9 cellular contexts compared by ENCODE assay signal in genomic region chr3:9891072-9891622, GRCh38. TPM values are rescaled to one million over a fixed set of nuclear protein-coding genes. Genes with fewer than 3 reads are reported as not detected.
DNase-seq lines count a peak whose midpoint lies in the region; ATAC-seq and TF ChIP-seq lines count a peak whose summit lies in the region.
"Had no signal": no experiment of that assay in that cellular context is flagged by ENCODE, and none has a peak within 500 bp of the region (broad histone marks: within the 10 kb centered on the region; RNA-seq: fewer than 3 reads in every experiment).

No MANE protein-coding gene starts in this region.

- CTCF ChIA-PET in IMR-90 (lab: Yijun Ruan, JAX) = interaction anchor here (1.0 kb wide), 1 partner anchor 55 kb away, joined by 3 read pairs; no protein-coding TSS in a partner anchor

- peak overlapping the region; percentile 81 for H3K56ac ChIP-seq in IMR-90 (ENCODE audit: extremely low read depth, insufficient read depth, low read length)

- TF ChIP-seq RAD21 in IMR-90 (IDR thresholded peaks at IDR 0.05; ENCODE audit: low read length) = no peak

- H3K4me1 ChIP-seq in IMR-90 (ENCODE audit: control insufficient read depth, insufficient read depth, low read length) = peaks cover 2% of the 10 kb centered on the region; the same call in 1 of the 2 replicates

- H3K27me3 Mint-ChIP-seq in chondrocyte (ENCODE audit: low read depth) (no peaks in the 10 kb centered on the region), naive B cell (no peaks in the 10 kb centered on the region)

- no peak overlapping the region for H2BK15ac ChIP-seq in IMR-90 (ENCODE audit: low read depth, low read length)

- peak overlapping the region; percentile 88 for H3K4me3 ChIP-seq in AG10803 (ENCODE audit: low read length)
- peak overlapping the region; percentile 79 for H3K4me3 ChIP-seq in IMR-90 (ENCODE audit: insufficient read depth, low read depth, low read length)

- H3K9me3 ChIP-seq in IMR-90 (ENCODE audit: control insufficient read depth, insufficient read depth, low read length) = no peaks in the 10 kb centered on the region

- H2AFZ ChIP-seq in IMR-90 (replicated peaks; ENCODE audit: low read length, poor library complexity) = peak overlapping the region; percentile 100

- H4K8ac ChIP-seq in IMR-90 (ENCODE audit: low read depth in 2 of 2, low read length in 2 of 2) = peak overlapping the region; percentile 96 to 98

- H3K4me2 ChIP-seq in IMR-90 (ENCODE audit: low read depth, low read length) = peak overlapping the region; percentile 93

- 0 out of 2 replicates have a peak, but pooled peaks cover 6% of the 10 kb centered on the region for H3K9me1 ChIP-seq in IMR-90 (ENCODE audit: insufficient read depth, low read length)

- dilution Hi-C loops in IMR-90 (cut with HindIII; ENCODE audit: low sequenced_read_pairs, unreplicated experiment) = no loop called here

- H3K4me3 Mint-ChIP-seq in chondrocyte (ENCODE audit: unreplicated experiment) (peak overlapping the region; percentile 97), naive B cell (peak overlapping the region; percentile 89 to 100 (median 98))

- H2AK9ac ChIP-seq in IMR-90 (replicated peaks; ENCODE audit: low read depth, low read length, poor library complexity) = peak overlapping the region; percentile 99

- no peak overlapping the region for H2BK20ac ChIP-seq in IMR-90 (ENCODE audit: low read depth, low read length)

- H3K79me1 ChIP-seq in IMR-90 (ENCODE audit: low read depth in 1 of 2, low read length in 2 of 2) = peaks cover 26 to 39% of the 10 kb centered on the region in 2 experiments

- peak overlapping the region; percentile 97 for H2BK5ac ChIP-seq in IMR-90 (ENCODE audit: low read depth, low read length, poor library complexity, severe bottlenecking)

- peak overlapping the region; percentile 97 for H3K4ac ChIP-seq in IMR-90 (ENCODE audit: low read depth, low read length)

- H4K20me1 ChIP-seq in IMR-90 (ENCODE audit: insufficient read depth, low read length) = no peaks in the 10 kb centered on the region; the same call in 1 of the 2 replicates

- H4K91ac ChIP-seq in IMR-90 (ENCODE audit: insufficient read depth, low read depth, low read length) = peak overlapping the region; percentile 83

- H3K36me3 ChIP-seq in IMR-90 (ENCODE audit: control insufficient read depth, insufficient read depth, low read length) = peaks cover 15% of the 10 kb centered on the region

- peak overlapping the region; percentile 97 for H3K27ac ChIP-seq in IMR-90 (ENCODE audit: insufficient read depth, low read length)

- no peaks in the 10 kb centered on the region for H3K27me3 ChIP-seq in IMR-90 (ENCODE audit: control insufficient read depth, insufficient read depth, low read length)

- H2BK120ac ChIP-seq in IMR-90 (ENCODE audit: low read depth, low read length) = no peak overlapping the region

- TF ChIP-seq CTCF in AG10803 (conservative IDR thresholded peaks at IDR 0.05; ENCODE audit: low read length) (no peak), IMR-90 (conservative IDR thresholded peaks at IDR 0.05; ENCODE audit: low read depth, low read length) (no peak), chondrocyte (IDR thresholded peaks at IDR 0.05) (no peak)

- H3K23ac ChIP-seq in IMR-90 (ENCODE audit: low read depth, low read length) = peak overlapping the region; percentile 96; the same call in 1 of the 2 replicates

- intact Hi-C loops in IMR-90 (cut with micrococcal nuclease) = loop anchor here (2.0 kb wide), 1 partner anchor 42 kb away; no protein-coding TSS in a partner anchor

- H3K4me1 Mint-ChIP-seq in chondrocyte (ENCODE audit: low read depth) = peaks cover 37% of the 10 kb centered on the region
- H3K4me1 Mint-ChIP-seq in naive B cell = peaks cover 36 to 52% (median 43%) of the 10 kb centered on the region in 3 donors

- peak overlapping the region; percentile 99 for H3K14ac ChIP-seq in IMR-90 (replicated peaks; ENCODE audit: low read depth, low read length)

- H3K9me3 Mint-ChIP-seq in chondrocyte (ENCODE audit: low read depth) (no peaks in the 10 kb centered on the region), naive B cell (peaks cover 0 to 2% (median 0%) of the 10 kb centered on the region in 7 donors)

- ATAC-seq in IMR-90 (ENCODE audit: low read depth) (no peak), naive B cell (ENCODE audit: low read depth in 2 of 2) (no peak)

- H3K27ac Mint-ChIP-seq in chondrocyte (ENCODE audit: unreplicated experiment) (peak overlapping the region; percentile 96), naive B cell (peak overlapping the region; percentile 98 to 100 (median 100))

- H3K9ac ChIP-seq in IMR-90 (ENCODE audit: low read depth, low read length) = peak overlapping the region; percentile 93

- DNase-seq in AG10803 (ENCODE audit: low read depth) = no peak
- no peak for DNase-seq in IMR-90
- DNase-seq in chondrocyte (ENCODE audit: low spot score) = no peak
- no peak for DNase-seq in naive B cell
- no peak for DNase-seq in NCI-H187 treated with DMSO at 0.1 percent for 48 hours (lab: John Stamatoyannopoulos, UW)
- DNase-seq in DMS53 (lab: John Stamatoyannopoulos, UW) = no peak
- no peak for DNase-seq in NCI-H1092 treated with DMSO at 0.1 percent for 48 hours (lab: John Stamatoyannopoulos, UW)
- no peak for DNase-seq in NCI-H226

- in situ Hi-C loops in IMR-90 (cut with MboI; ENCODE audit: low sequenced_read_pairs) = no loop called here

- peak overlapping the region; percentile 85; the same call in 1 of the 2 replicates for H4K5ac ChIP-seq in IMR-90 (ENCODE audit: low read depth, low read length)

- peaks cover 11% of the 10 kb centered on the region for H3K36me3 Mint-ChIP-seq in chondrocyte (ENCODE audit: low read depth)
- peaks cover 10 to 12% of the 10 kb centered on the region in 2 donors for H3K36me3 Mint-ChIP-seq in naive B cell

- peak overlapping the region; percentile 61; the same call in 1 of the 2 replicates for H3K18ac ChIP-seq in IMR-90 (ENCODE audit: low read depth, low read length)

- H2AK5ac ChIP-seq in IMR-90 (ENCODE audit: low read depth, low read length) = peak overlapping the region; percentile 82

- no CpG with 5 or more reads among the region's 12 CpGs for WGBS in IMR-90 (ENCODE audit: extremely low coverage in 2 of 2, insufficient read length in 1 of 2), 2 experiments

- TF ChIP-seq POLR2A in IMR-90 (IDR thresholded peaks at IDR 0.05; ENCODE audit: low read depth, low read length) = no peak

- POLR2A ChIA-PET in IMR-90 (lab: Charles Lee; ENCODE audit: unreplicated experiment) = no interaction called here

- BruUV-seq in IMR-90 (replicated peaks; lab: Mats Ljungman, UMichigan) = no TSS peak

TF ChIP-seq in IMR-90, 13 proteins besides CTCF, POLR2A, EP300 and RAD21:
- no peak for TF ChIP-seq RFX5 (IDR thresholded peaks at IDR 0.05; ENCODE audit: low read depth, low read length)
- TF ChIP-seq CHD1 (IDR thresholded peaks at IDR 0.05; ENCODE audit: low read depth, low read length) = no peak
- TF ChIP-seq MXI1 (IDR thresholded peaks at IDR 0.05; ENCODE audit: borderline replicate concordance, low read depth, low read length) = no peak
- no peak for TF ChIP-seq NFE2L2 (IDR thresholded peaks at IDR 0.05; ENCODE audit: low read depth, low read length)
TF ChIP-seq in IMR-90: peak in this region for 0.

RNA-seq across cellular contexts. Expression of gene JAGN1, which starts 0.7 kb away (rescaled TPM):
- total RNA-seq in IMR-90 (2012; rRNA removed) (39.3 and 40.5 TPM in 2 replicates), chondrocyte (20.3 to 25.1 TPM (median 24.5 TPM) in 3 replicates)
- polyA plus RNA-seq in IMR-90 (2012; rRNA removed) (30.3 and 32.7 TPM in 2 replicates), naive B cell (ENCODE audit: low read depth in 6 of 6) (10 to 100 TPM; 53.2 to 70.4 (median 59.7) TPM)
- polyA plus RNA-seq in IMR-90 (2012; cell fraction: cytosol; rRNA removed) = 17.6 and 44.6 TPM in 2 replicates
- 8.8 and 13.0 TPM in 2 replicates for polyA plus RNA-seq in IMR-90 (2012; cell fraction: nucleus; rRNA removed; ENCODE audit: low replicate concordance)

RNA-seq across cellular contexts. Expression of gene CIDEC, which starts 11.1 kb away (rescaled TPM):
- total RNA-seq in IMR-90 (2012; rRNA removed) = not detected in 2 replicates
- polyA plus RNA-seq in IMR-90 (2012; rRNA removed) = 0.09 TPM in 1 of 2 replicates, not detected in the other
- 0.07 and 0.11 TPM in 2 replicates for polyA plus RNA-seq in IMR-90 (2012; cell fraction: cytosol; rRNA removed)
- not detected in 2 replicates for polyA plus RNA-seq in IMR-90 (2012; cell fraction: nucleus; rRNA removed; ENCODE audit: low replicate concordance)
- not detected in 3 replicates for total RNA-seq in chondrocyte
- under 1 TPM in 1 of 6 donors, not detected in 5; 0.36 TPM for polyA plus RNA-seq in naive B cell (ENCODE audit: low read depth in 6 of 6)
- total RNA-seq: activated CD8-positive, alpha-beta memory T cell treated with anti-CD3 and anti-CD28 coated beads for 36 hours had no signal

RNA-seq across cellular contexts. Expression of gene IL17RE, which starts 11.5 kb away (rescaled TPM):
- 0.90 and 1.1 TPM in 2 replicates for total RNA-seq in IMR-90 (2012; rRNA removed)
- polyA plus RNA-seq in IMR-90 (2012; rRNA removed) = 7.2 and 8.6 TPM in 2 replicates
- polyA plus RNA-seq in IMR-90 (2012; cell fraction: cytosol; rRNA removed) = 2.9 and 4.4 TPM in 2 replicates
- polyA plus RNA-seq in IMR-90 (2012; cell fraction: nucleus; rRNA removed; ENCODE audit: low replicate concordance) = 14.6 and 32.4 TPM in 2 replicates
- total RNA-seq in chondrocyte = 0.42 to 1.6 TPM (median 0.92 TPM) in 3 replicates
- polyA plus RNA-seq in naive B cell (ENCODE audit: low read depth in 6 of 6) = not detected

RNA-seq across cellular contexts. Expression of gene IL17RC, which starts 25.8 kb away (rescaled TPM):
- total RNA-seq in IMR-90 (2012; rRNA removed) = 18.9 and 20.8 TPM in 2 replicates
- 28.3 and 29.9 TPM in 2 replicates for polyA plus RNA-seq in IMR-90 (2012; rRNA removed)
- 30.0 and 33.9 TPM in 2 replicates for polyA plus RNA-seq in IMR-90 (2012; cell fraction: cytosol; rRNA removed)
- polyA plus RNA-seq in IMR-90 (2012; cell fraction: nucleus; rRNA removed; ENCODE audit: low replicate concordance) = 64.3 and 129 TPM in 2 replicates
- total RNA-seq in chondrocyte = 20.8 to 26.4 TPM (median 21.3 TPM) in 3 replicates
- 1 to 10 TPM; 3.9 to 9.1 (median 7.6) TPM for polyA plus RNA-seq in naive B cell (ENCODE audit: low read depth in 6 of 6)

RNA-seq across cellular contexts. Expression of gene CRELD1, which starts 42.5 kb away (rescaled TPM):
- 8.6 and 9.4 TPM in 2 replicates for total RNA-seq in IMR-90 (2012; rRNA removed)
- 25.2 and 25.7 TPM in 2 replicates for polyA plus RNA-seq in IMR-90 (2012; rRNA removed)
- polyA plus RNA-seq in IMR-90 (2012; cell fraction: cytosol; rRNA removed) = 23.1 and 33.9 TPM in 2 replicates
- 45.2 and 54.3 TPM in 2 replicates for polyA plus RNA-seq in IMR-90 (2012; cell fraction: nucleus; rRNA removed; ENCODE audit: low replicate concordance)
- total RNA-seq in chondrocyte = 26.5 to 29.9 TPM (median 28.2 TPM) in 3 replicates
- polyA plus RNA-seq in naive B cell (ENCODE audit: low read depth in 6 of 6) = 10 to 100 TPM; 16.5 to 60.6 (median 27.5) TPM
